1 cellular context compared by ENCODE assay signal in genomic region chr9:136995772-136996308, GRCh38.
TF ChIP-seq lines count a peak whose summit lies in the region.

No MANE protein-coding gene starts in this region.

TF ChIP-seq in HCT116, 20 proteins besides CTCF, POLR2A, EP300 and RAD21 (continued from another document):
- TF ChIP-seq REST (IDR thresholded peaks at IDR 0.05; ENCODE audit: low read depth): no peak
